Comparison of ENCODE assay signal across 23 cellular contexts in the genomic region with DNA sequence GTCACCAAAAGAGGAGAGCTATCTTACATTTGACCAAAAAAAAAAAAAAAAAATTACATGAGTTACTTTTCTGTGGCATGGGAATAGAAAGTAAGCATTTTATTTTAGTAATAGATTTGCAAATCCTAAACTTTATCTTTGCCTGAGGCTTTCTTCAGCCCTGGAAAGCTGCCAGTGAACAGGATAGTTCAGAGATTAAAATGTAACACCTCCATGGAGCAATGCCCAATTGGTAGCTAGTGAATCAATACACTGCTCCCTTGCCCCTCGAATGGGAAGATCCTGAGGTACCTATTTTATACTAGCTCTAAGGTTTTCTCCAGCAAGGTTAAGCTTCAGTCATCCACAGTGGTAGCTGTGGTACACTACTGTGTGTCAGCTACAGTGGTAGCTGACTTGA.
DNase-seq lines count a peak whose midpoint lies in the region; ATAC-seq, FAIRE-seq and TF ChIP-seq lines count a peak whose summit lies in the region.
"Had no signal": no experiment of that assay in that cellular context is flagged by ENCODE, and none has a peak within 500 bp of the region (broad histone marks: within the 10 kb centered on the region; RNA-seq: fewer than 3 reads in every experiment).

No MANE protein-coding gene starts in this region.

- H3K27me3 ChIP-seq in H1 (replicated peaks in 1 of 4; ENCODE audit: control insufficient read depth in 3 of 4, extremely low read depth in 1 of 4, insufficient read depth in 3 of 4, low read length in 3 of 4) (no peaks in the 10 kb centered on the region), thyroid gland (no peaks in the 10 kb centered on the region)
- H3K27me3 ChIP-seq: BLaER1, Peyer's patch had no signal

- TF ChIP-seq RAD21 in H1 (IDR thresholded peaks at IDR 0.05 in 1 of 2, conservative IDR thresholded peaks at IDR 0.05 in 1 of 2; ENCODE audit: low read depth in 2 of 2, low read length in 2 of 2), result no peak

- no peaks in the 10 kb centered on the region for H3K23me2 ChIP-seq in H1 (ENCODE audit: low read depth, low read length)

- POLR2A ChIA-PET in H1 (lab: Charles Lee; ENCODE audit: partially characterized antibody), result no interaction called here

- H3K79me2 ChIP-seq in H1 (ENCODE audit: control insufficient read depth in 1 of 2, insufficient read depth in 2 of 2, low read length in 2 of 2), result no peaks in the 10 kb centered on the region

- H2BK20ac ChIP-seq in H1 (ENCODE audit: low read length), result no peak overlapping the region

- H3K23ac ChIP-seq in H1 (ENCODE audit: insufficient read length), result no peak overlapping the region

- CTCF ChIA-PET in H1 (lab: Charles Lee; ENCODE audit: partially characterized antibody), result no interaction called here

- ATAC-seq in HG03280 (IDR thresholded peaks at IDR 0.05; ENCODE audit: unreplicated experiment), result no peak

- H2BK5ac ChIP-seq in H1 (ENCODE audit: low read depth, low read length), result no peak overlapping the region

- no peaks in the 10 kb centered on the region for H3K4me1 ChIP-seq in H1 (replicated peaks in 1 of 4; ENCODE audit: control insufficient read depth in 3 of 4, insufficient read depth in 4 of 4, low read length in 3 of 4)
- H3K4me1 ChIP-seq in thyroid gland, result peaks cover 0 to 11% of the 10 kb centered on the region in 2 donors
- H3K4me1 ChIP-seq: Peyer's patch had no signal

- TF ChIP-seq POLR2A in H1 (IDR thresholded peaks at IDR 0.05; ENCODE audit: control extremely low read depth in 1 of 2, low read depth in 2 of 2, low read length in 2 of 2) (no peak), thyroid gland (IDR thresholded peaks at IDR 0.05) (no peak)

- no peaks in the 10 kb centered on the region for H3K36me3 ChIP-seq in H1 (ENCODE audit: control insufficient read depth in 2 of 4, insufficient read depth in 4 of 4, low read length in 3 of 4)
- H3K36me3 ChIP-seq in thyroid gland, result no peaks in the 10 kb centered on the region
- H3K36me3 ChIP-seq: Peyer's patch had no signal

- H2AK5ac ChIP-seq in H1 (ENCODE audit: low read depth, low read length), result no peak overlapping the region

- H4K5ac ChIP-seq in H1 (ENCODE audit: insufficient read length, low read depth, low read length), result no peak overlapping the region

- no peak overlapping the region for H3K4me2 ChIP-seq in H1 (ENCODE audit: insufficient read depth in 1 of 2, low read depth in 2 of 2, low read length in 2 of 2)
- H3K4me2 ChIP-seq: BLaER1 had no signal

- H3K9me3 ChIP-seq in H1 (ENCODE audit: insufficient read depth in 2 of 2, low read depth in 1 of 2, low read length in 1 of 2), result no peaks in the 10 kb centered on the region
- no peaks in the 10 kb centered on the region for H3K9me3 ChIP-seq in thyroid gland
- H3K9me3 ChIP-seq: Peyer's patch had no signal

- 94% methylated on average over 1 of the region's 1 CpG; no CpG with 5 or more reads in 1 of the 2 experiments for WGBS in H1 (ENCODE audit: extremely low coverage in 1 of 2, insufficient coverage in 1 of 2, insufficient read length in 1 of 2, insufficient replicate concordance in 2 of 2, low coverage in 1 of 2, low lambda C conversion rate in 2 of 2, missing lambda C conversion rate in 1 of 2), 2 experiments
- 63 to 85% methylated on average over 1 of the region's 1 CpG for WGBS in thyroid gland, 2 donors

- TF ChIP-seq CTCF in H1 (IDR thresholded peaks at IDR 0.05; ENCODE audit: control extremely low read depth in 1 of 3, insufficient read depth in 1 of 3, low read depth in 1 of 3, low read length in 3 of 3) (no peak), thyroid gland (IDR thresholded peaks at IDR 0.05) (no peak)

- no peak overlapping the region for H3K56ac ChIP-seq in H1 (replicated peaks; ENCODE audit: insufficient read length, low read depth, low read length)

- H3K4me3 ChIP-seq in H1 (ENCODE audit: extremely low read depth in 1 of 4, insufficient read depth in 2 of 4, low read depth in 3 of 4, low read length in 4 of 4) (no peak overlapping the region), thyroid gland (replicated peaks in 1 of 3) (no peak overlapping the region)
- H3K4me3 ChIP-seq: BLaER1, Peyer's patch had no signal

- H4K20me1 ChIP-seq in H1 (replicated peaks in 1 of 2; ENCODE audit: control insufficient read depth in 1 of 2, insufficient read depth in 2 of 2, low read length in 2 of 2), result no peaks in the 10 kb centered on the region
- H4K20me1 ChIP-seq: BLaER1 had no signal

- no peak overlapping the region for H3K9ac ChIP-seq in H1 (replicated peaks in 1 of 4; ENCODE audit: extremely low read depth in 1 of 4, low read depth in 3 of 4, low read length in 3 of 4)
- H3K9ac ChIP-seq: BLaER1 had no signal

- DNase-seq in NCI-H82 (lab: John Stamatoyannopoulos, UW) (peak; percentile 22), NCI-H82 treated with DMSO at 0.1 percent for 48 hours (lab: John Stamatoyannopoulos, UW; ENCODE audit: unreplicated experiment) (no peak), G401 (ENCODE audit: low spot score) (peak; percentile 4), H1 (ENCODE audit: low read depth in 1 of 2, low spot score in 2 of 2) (no peak), thyroid gland (no peak), T1000 (lab: John Stamatoyannopoulos, UW) (no peak)
- DNase-seq: CD4-positive, alpha-beta T cell; DMS153; DND-41; H7; KG1; NCI-H1092 treated with DMSO at 0.1 percent for 48 hours; NCI-H1436; NCI-H187 treated with DMSO at 0.1 percent for 48 hours; NCI-H446; NCI-H524 treated with DMSO at 0.1 percent for 48 hours; OCI-M1; Peyer's patch; SHP77 treated with DMSO at 0.1 percent for 48 hours; T-helper 1 cell had no signal

- no peaks in the 10 kb centered on the region for H3K79me1 ChIP-seq in H1 (ENCODE audit: low read depth, low read length)

- no peak overlapping the region for H2BK120ac ChIP-seq in H1 (replicated peaks; ENCODE audit: low read depth, low read length)

- in situ Hi-C loops in G401 (cut with HindIII; ENCODE audit: low sequenced_read_pairs), result no loop called here

- intact Hi-C loops in thyroid gland (cut with DNase I), result no loop called here

- FAIRE-seq in H1 (lab: Jason Lieb, UNC), result no peak
- FAIRE-seq: GM18507 had no signal

- H3K27ac ChIP-seq in H1 (ENCODE audit: low read depth, low read length) (no peak overlapping the region), thyroid gland (no peak overlapping the region)
- H3K27ac ChIP-seq: Peyer's patch had no signal

- no peak overlapping the region for H4K8ac ChIP-seq in H1 (ENCODE audit: extremely low read depth, insufficient read depth, low read length)

- H3K18ac ChIP-seq in H1 (ENCODE audit: extremely low read depth, low read length), result no peak overlapping the region

- peak overlapping the region; percentile 84 for H2AFZ ChIP-seq in H1 (ENCODE audit: low read length)

- no peak overlapping the region for H3K14ac ChIP-seq in H1 (ENCODE audit: insufficient read length)

- H2BK12ac ChIP-seq in H1 (ENCODE audit: low read depth, low read length), result no peak overlapping the region

- no peak overlapping the region for H3K4ac ChIP-seq in H1 (replicated peaks; ENCODE audit: insufficient read length, low read depth, low read length)

- H2BK15ac ChIP-seq in H1 (ENCODE audit: low read length), result no peak overlapping the region

- no peak for TF ChIP-seq EP300 in H1 (IDR thresholded peaks at IDR 0.05; ENCODE audit: borderline replicate concordance in 1 of 2, low read depth in 2 of 2, low read length in 2 of 2)

- no peak overlapping the region for H4K91ac ChIP-seq in H1 (replicated peaks; ENCODE audit: insufficient read length, low read length)

TF ChIP-seq in H1, 55 proteins besides CTCF, POLR2A, EP300 and RAD21:
- TF ChIP-seq SUZ12 (IDR thresholded peaks at IDR 0.05; ENCODE audit: low read length) (no peak), SIN3A (conservative IDR thresholded peaks at IDR 0.05 in 1 of 2, IDR thresholded peaks at IDR 0.05 in 1 of 2; ENCODE audit: low read depth in 1 of 2, low read length in 2 of 2) (no peak), HDAC2 (IDR thresholded peaks at IDR 0.05; ENCODE audit: borderline replicate concordance in 1 of 2, low read depth in 2 of 2, low read length in 2 of 2) (no peak), SIRT6 (IDR thresholded peaks at IDR 0.05; ENCODE audit: low read length) (no peak), CEBPB (IDR thresholded peaks at IDR 0.05; ENCODE audit: low read depth, low read length) (no peak), RNF2 (IDR thresholded peaks at IDR 0.05; ENCODE audit: borderline replicate concordance, low read depth, low read length, missing control alignments, poor library complexity, severe bottlenecking) (no peak), ZNF274 (IDR thresholded peaks at IDR 0.05; ENCODE audit: borderline replicate concordance, extremely low read depth, low read length) (no peak), TEAD4 (IDR thresholded peaks at IDR 0.05; ENCODE audit: low read depth, low read length) (no peak), JUND (IDR thresholded peaks at IDR 0.05; ENCODE audit: low read length) (no peak), RBBP5 (IDR thresholded peaks at IDR 0.05; ENCODE audit: borderline replicate concordance, low read depth, low read length) (no peak), CHD2 (IDR thresholded peaks at IDR 0.05; ENCODE audit: low read length) (no peak), KDM5A (IDR thresholded peaks at IDR 0.05; ENCODE audit: low read length) (no peak), KDM1A (IDR thresholded peaks at IDR 0.05; ENCODE audit: borderline replicate concordance, low read length) (no peak), JUN (IDR thresholded peaks at IDR 0.05; ENCODE audit: low read depth, low read length) (no peak), NRF1 (IDR thresholded peaks at IDR 0.05; ENCODE audit: low read depth, low read length) (no peak), SP4 (IDR thresholded peaks at IDR 0.05; ENCODE audit: low read length) (no peak), RXRA (IDR thresholded peaks at IDR 0.05; ENCODE audit: insufficient read depth, low read depth, low read length) (no peak), NANOG (IDR thresholded peaks at IDR 0.05; ENCODE audit: insufficient read depth, low read depth, low read length, poor library complexity, severe bottlenecking) (no peak)
- TF ChIP-seq, protein P1, sequence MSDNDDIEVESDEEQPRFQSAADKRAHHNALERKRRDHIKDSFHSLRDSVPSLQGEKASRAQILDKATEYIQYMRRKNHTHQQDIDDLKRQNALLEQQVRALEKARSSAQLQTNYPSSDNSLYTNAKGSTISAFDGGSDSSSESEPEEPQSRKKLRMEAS (IDR thresholded peaks at IDR 0.05), result no peak

Comparison
In these comparisons a context has a peak if more than half of its experiments do, and no peak if none do; other contexts are left out.
1. DNase-seq: peak in NCI-H82 (single experiment) and G401 (single experiment); none in NCI-H82 treated with DMSO at 0.1 percent for 48 hours (single experiment), H1 (0 of 2), thyroid gland (0 of 2) and T1000 (single experiment).